In genomic region chr18:261398-262073, GRCh38 we compare ENCODE assay signal across 31 cellular contexts. TPM values are rescaled to one million over a fixed set of nuclear protein-coding genes. Genes with fewer than 3 reads are reported as not detected.
A peak's percentile ranks its signal among the peaks of the same experiment; 100 is the strongest.
DNase-seq lines count a peak whose midpoint lies in the region; TF ChIP-seq lines count a peak whose summit lies in the region.
"Had no signal": no experiment of that assay in that cellular context is flagged by ENCODE, and none has a peak within 500 bp of the region (broad histone marks: within the 10 kb centered on the region; RNA-seq: fewer than 3 reads in every experiment).

No MANE protein-coding gene starts in this region.

- no peak overlapping the region for H3K23ac ChIP-seq in mesenchymal stem cell (ENCODE audit: low read length in 2 of 2)

- H2AK5ac ChIP-seq in mesenchymal stem cell (ENCODE audit: low read length, severe bottlenecking) = no peak overlapping the region

- H4K8ac ChIP-seq in mesenchymal stem cell (ENCODE audit: low read length) = no peak overlapping the region

- peak; percentile 17 for DNase-seq in AG08396 (ENCODE audit: low spot score)
- peak; percentile 20 for DNase-seq in GM04503 (ENCODE audit: low read depth)
- peak; percentile 7 for DNase-seq in astrocyte of the spinal cord (ENCODE audit: low read depth, low spot score)
- no peak for DNase-seq in mesenchymal stem cell
- no peak for DNase-seq in GF-D8 (lab: John Stamatoyannopoulos, UW)
- no peak for DNase-seq in T-helper 2 cell
- no peak for DNase-seq in thyroid gland
- no peak for DNase-seq in testis
- DNase-seq: ACHN; activated CD4-positive, alpha-beta T cell treated with anti-CD3 and anti-CD28 coated beads for 1 hour; activated naive CD4-positive, alpha-beta T cell treated with anti-CD3 and anti-CD28 coated beads, Interleukin-2, amount 10 ng/mL, durations not matched to agents 7 days and 5 days; C1 segment of cervical spinal cord; Caco-2; DMS53; effector CD4-positive, alpha-beta T cell; glutamatergic neuron; GOT3; left ventricle myocardium superior; midbrain; naive B cell; NCI-H1417 treated with DMSO at 0.1 percent for 48 hours; NCI-H2029 treated with DMSO at 0.1 percent for 48 hours; NCI-H524 treated with DMSO at 0.1 percent for 48 hours; NK-92 treated with Interleukin-12 subunit alpha and Interleukin-12 subunit beta, amount 100 ng/mL, for 24 hours; nucleus accumbens; stimulated activated CD4-positive, alpha-beta T cell treated with anti-CD3 and anti-CD28 coated beads, Interleukin-12 subunit alpha, Interleukin-12 subunit beta, amount 100 ng/mL, for 4 hours; stimulated activated CD4-positive, alpha-beta T cell treated with anti-CD3 and anti-CD28 coated beads, Interleukin-2, amount 100 ng/mL, for 48 hours; stomach; transverse colon had no signal

- H3K9me3 ChIP-seq in mesenchymal stem cell (ENCODE audit: control insufficient read depth, low read length) (no peaks in the 10 kb centered on the region), thyroid gland (no peaks in the 10 kb centered on the region), testis (no peaks in the 10 kb centered on the region)
- H3K9me3 ChIP-seq: Caco-2, prostate gland, stomach, transverse colon had no signal

- H3K27me3 ChIP-seq in mesenchymal stem cell (ENCODE audit: control insufficient read depth in 1 of 2, insufficient read depth in 1 of 2, low read length in 2 of 2) = no peaks in the 10 kb centered on the region
- no peaks in the 10 kb centered on the region for H3K27me3 ChIP-seq in thyroid gland
- H3K27me3 ChIP-seq in testis = no peaks in the 10 kb centered on the region
- H3K27me3 ChIP-seq: stomach, transverse colon had no signal

- no peak overlapping the region for H2BK5ac ChIP-seq in mesenchymal stem cell (ENCODE audit: low read depth, low read length, poor library complexity, severe bottlenecking)

- no peak overlapping the region for H2BK12ac ChIP-seq in mesenchymal stem cell (ENCODE audit: low read length in 2 of 2)

- intact Hi-C loops in thyroid gland (cut with DNase I) = no loop called here
- intact Hi-C loops in testis (cut with DNase I; ENCODE audit: low total_unique reads) = no loop called here

- no peak for TF ChIP-seq POLR2A in thyroid gland (IDR thresholded peaks at IDR 0.05)
- no peak for TF ChIP-seq POLR2A in testis (IDR thresholded peaks at IDR 0.05)

- H3K4me1 ChIP-seq in mesenchymal stem cell (ENCODE audit: control insufficient read depth, insufficient read depth, low read depth, low read length) (peaks cover 2% of the 10 kb centered on the region), thyroid gland (peaks cover 0 to 1% of the 10 kb centered on the region in 2 donors), testis (no peaks in the 10 kb centered on the region)
- H3K4me1 ChIP-seq: Caco-2, prostate gland had no signal

- H2BK15ac ChIP-seq in mesenchymal stem cell (ENCODE audit: low read depth, poor library complexity, severe bottlenecking) = no peak overlapping the region

- H3K4me2 ChIP-seq in mesenchymal stem cell (ENCODE audit: low read length, poor library complexity, severe bottlenecking) = no peak overlapping the region

- H3K18ac ChIP-seq in mesenchymal stem cell (ENCODE audit: low read depth in 1 of 2, low read length in 2 of 2) = no peak overlapping the region

- H2BK120ac ChIP-seq in mesenchymal stem cell (ENCODE audit: low read depth, low read length) = no peak overlapping the region

- no peak overlapping the region for H3K27ac ChIP-seq in mesenchymal stem cell (ENCODE audit: low read length, poor library complexity, severe bottlenecking)
- H3K27ac ChIP-seq in thyroid gland = no peak overlapping the region
- H3K27ac ChIP-seq in testis = no peak overlapping the region
- H3K27ac ChIP-seq: HL-60, prostate gland, stomach, transverse colon had no signal

- in situ Hi-C loops in astrocyte of the spinal cord (cut with HindIII; ENCODE audit: low sequenced_read_pairs) = no loop called here

- H3K9ac ChIP-seq in mesenchymal stem cell (ENCODE audit: low read length) = peak overlapping the region; percentile 64

- H3K4me3 ChIP-seq in astrocyte of the spinal cord (ENCODE audit: low read depth, low read length) = no peak overlapping the region
- peak overlapping the region in 1 of 2 experiments; percentile 38 for H3K4me3 ChIP-seq in mesenchymal stem cell (ENCODE audit: insufficient read depth in 1 of 2, low read depth in 1 of 2, low read length in 2 of 2)
- no peak overlapping the region for H3K4me3 ChIP-seq in thyroid gland (replicated peaks in 1 of 3)
- H3K4me3 ChIP-seq in testis = no peak overlapping the region
- H3K4me3 ChIP-seq: prostate gland, stomach, transverse colon had no signal

- H3K79me1 ChIP-seq in mesenchymal stem cell (replicated peaks; ENCODE audit: low read length, poor library complexity, severe bottlenecking) = peaks cover 11% of the 10 kb centered on the region

- WGBS in mesenchymal stem cell = 83% methylated on average over 2 of the region's 2 CpGs
- WGBS in thyroid gland, 2 donors = 95 to 98% methylated on average over 2 of the region's 2 CpGs
- 97 to 98% methylated on average over 2 of the region's 2 CpGs for WGBS in testis, 2 donors

- H2AFZ ChIP-seq in mesenchymal stem cell (ENCODE audit: low read depth, low read length) = no peak overlapping the region

- H3K4ac ChIP-seq in mesenchymal stem cell (ENCODE audit: low read depth in 1 of 2, low read length in 2 of 2) = no peak overlapping the region

- TF ChIP-seq CTCF in astrocyte of the spinal cord (IDR thresholded peaks at IDR 0.05; ENCODE audit: low read depth, low read length) = no peak
- TF ChIP-seq CTCF in thyroid gland (IDR thresholded peaks at IDR 0.05) = no peak
- TF ChIP-seq CTCF in testis (IDR thresholded peaks at IDR 0.05) = no peak

- H4K91ac ChIP-seq in mesenchymal stem cell (ENCODE audit: low read length) = no peak overlapping the region

- H3K36me3 ChIP-seq in mesenchymal stem cell (ENCODE audit: control insufficient read depth in 1 of 2, insufficient read depth in 2 of 2, low read depth in 1 of 2, low read length in 2 of 2) (peaks cover 0 to 70% of the 10 kb centered on the region in 2 experiments), thyroid gland (peaks cover 5 to 28% of the 10 kb centered on the region in 2 donors), testis (ENCODE audit: low read depth, missing control alignments) (no peaks in the 10 kb centered on the region)
- H3K36me3 ChIP-seq: prostate gland had no signal

- no peak overlapping the region for H3K14ac ChIP-seq in mesenchymal stem cell (ENCODE audit: low read length in 2 of 2)

RNA-seq across cellular contexts. Expression of gene THOC1, which starts 6.3 kb away (rescaled TPM):
- 11.3 TPM for polyA plus RNA-seq in mesenchymal stem cell (2013, experiment 1 of 2)
- polyA plus RNA-seq in mesenchymal stem cell (2013, experiment 2 of 2) = 11.3 TPM
- total RNA-seq in thyroid gland (100 to 1,000 TPM in 1 of 4 donors, 10 to 100 TPM in 3; 56.9 to 111 (median 71.9) TPM), testis (10 to 100 TPM; 79.7 to 82.2 TPM)
- 41.6 TPM for polyA plus RNA-seq in testis (ENCODE audit: insufficient read depth, low read depth, low replicate concordance)

Comparison
In these comparisons a context has a peak if more than half of its experiments do, and no peak if none do; other contexts are left out.
1. DNase-seq: peak in AG08396 (single experiment), GM04503 (single experiment) and astrocyte of the spinal cord (single experiment); none in mesenchymal stem cell (single experiment), GF-D8 (single experiment), T-helper 2 cell (0 of 5), thyroid gland (0 of 2) and testis (single experiment).